10 cellular contexts compared by ENCODE assay signal in genomic region chr2:64403426-64403825, GRCh38. TPM values are rescaled to one million over a fixed set of nuclear protein-coding genes. Genes with fewer than 3 reads are reported as not detected.
DNase-seq lines count a peak whose midpoint lies in the region; FAIRE-seq and TF ChIP-seq lines count a peak whose summit lies in the region.
"Had no signal": no experiment of that assay in that cellular context is flagged by ENCODE, and none has a peak within 500 bp of the region (broad histone marks: within the 10 kb centered on the region; RNA-seq: fewer than 3 reads in every experiment).

No MANE protein-coding gene starts in this region.

- in situ Hi-C loops in ACHN (cut with HindIII; ENCODE audit: low pct_ligation_motif_present, low pct_unique_long_range_greater_than_20kb, low sequenced_read_pairs), result no loop called here

- H3K4me3 Mint-ChIP-seq in HFFc6, result no peak overlapping the region
- H3K4me3 Mint-ChIP-seq: activated T-cell treated with anti-CD3 and anti-CD28 coated beads, Interleukin-2, amount 50 U/mL, for 72 hours had no signal

- no peak for FAIRE-seq in HTR-8/SVneo (lab: Jason Lieb, UNC)
- FAIRE-seq: TTC549 had no signal

- peaks cover 0 to 60% (median 14%) of the 10 kb centered on the region in 4 donors for H3K4me1 ChIP-seq in Peyer's patch
- peaks cover 62 to 67% of the 10 kb centered on the region in 2 donors for H3K4me1 ChIP-seq in mucosa of rectum (ENCODE audit: control insufficient read depth in 2 of 2, insufficient read depth in 2 of 2, low read length in 2 of 2)

- no peak overlapping the region for H3K27ac Mint-ChIP-seq in HFFc6
- H3K27ac Mint-ChIP-seq: activated T-cell treated with anti-CD3 and anti-CD28 coated beads, Interleukin-2, amount 50 U/mL, for 72 hours had no signal

- no peaks in the 10 kb centered on the region for H3K9me3 ChIP-seq in Peyer's patch
- H3K9me3 ChIP-seq in mucosa of rectum (ENCODE audit: control insufficient read depth in 2 of 2, low read length in 2 of 2), result no peaks in the 10 kb centered on the region

- H3K27me3 Mint-ChIP-seq in HFFc6 (ENCODE audit: insufficient read depth), result peaks cover 18% of the 10 kb centered on the region

- H3K27ac ChIP-seq in Peyer's patch (peak overlapping the region in 3 of 4 donors; percentile 72 to 93 (median 87)), mucosa of rectum (ENCODE audit: low read depth in 2 of 2, low read length in 2 of 2) (peak overlapping the region; percentile 89 to 93), temporal lobe (ENCODE audit: low read depth, low read length) (peak overlapping the region; percentile 58)

- H3K27me3 ChIP-seq in Peyer's patch (no peaks in the 10 kb centered on the region), mucosa of rectum (ENCODE audit: control insufficient read depth in 2 of 2, insufficient read depth in 2 of 2, low read length in 2 of 2) (no peaks in the 10 kb centered on the region)

- DNase-seq in Peyer's patch, result no peak
- peak; percentile 45 for DNase-seq in ecto neural progenitor cell (ENCODE audit: low spot score)
- no peak for DNase-seq in HFFc6
- DNase-seq in ACHN, result no peak
- no peak for DNase-seq in activated CD4-positive, alpha-beta T cell treated with anti-CD3 and anti-CD28 coated beads, Interleukin-2, amount 50 U/mL, for 1 hour
- no peak for DNase-seq in HTR-8/SVneo (ENCODE audit: insufficient read length, low spot score)
- DNase-seq: activated T-cell treated with anti-CD3 and anti-CD28 coated beads, Interleukin-2, amount 50 U/mL, for 72 hours had no signal

- H3K4me3 ChIP-seq in Peyer's patch, result no peak overlapping the region
- H3K4me3 ChIP-seq in mucosa of rectum (ENCODE audit: low read length in 2 of 2), result peak overlapping the region; percentile 5 to 48

- no peaks in the 10 kb centered on the region for H3K9me3 Mint-ChIP-seq in HFFc6
- H3K9me3 Mint-ChIP-seq: activated T-cell treated with anti-CD3 and anti-CD28 coated beads, Interleukin-2, amount 50 U/mL, for 72 hours had no signal

- no peaks in the 10 kb centered on the region for H3K36me3 Mint-ChIP-seq in HFFc6 (ENCODE audit: low read depth)

- H3K9ac ChIP-seq in mucosa of rectum (ENCODE audit: low read depth in 1 of 2, low read length in 2 of 2), result peak overlapping the region in 1 of 2 donors; percentile 45

- H3K36me3 ChIP-seq in Peyer's patch (no peaks in the 10 kb centered on the region), mucosa of rectum (ENCODE audit: control insufficient read depth in 2 of 2, insufficient read depth in 2 of 2, low read length in 2 of 2) (no peaks in the 10 kb centered on the region)

- peaks cover 33% of the 10 kb centered on the region for H3K4me1 Mint-ChIP-seq in HFFc6 (ENCODE audit: low read depth)

- no peak for TF ChIP-seq CTCF in Peyer's patch (IDR thresholded peaks at IDR 0.05)
- TF ChIP-seq CTCF in HFFc6 (IDR thresholded peaks at IDR 0.05), result no peak

- no peak for TF ChIP-seq POLR2A in Peyer's patch (IDR thresholded peaks at IDR 0.05)

RNA-seq across cellular contexts. Expression of gene LGALSL, which starts 50.5 kb away (rescaled TPM):
- total RNA-seq in Peyer's patch (10 to 100 TPM; 17.8 to 56.1 (median 31.5) TPM), temporal lobe (38.4 TPM)
- total RNA-seq in HFFc6 (2021; fragmentation: NEBNext Ultra II Directional; extraction: Animal tissue kit (Norgen Biotek cat#: 25700)), result 1 to 10 TPM in 2 of 6 experiments, under 1 TPM in 4; 0.64 to 2.1 (median 0.82) TPM

Comparison
In these comparisons a context has a peak if more than half of its experiments do, and no peak if none do; other contexts are left out.
1. H3K4me3 ChIP-seq: peak in mucosa of rectum (2 of 2); none in Peyer's patch (0 of 4).
2. RNA of gene LGALSL, which starts 50.5 kb away (total RNA-seq): 17.8 to 56.1 TPM in Peyer's patch and 38.4 TPM in temporal lobe (single experiment); 0.64 to 2.1 TPM in HFFc6; every median in the first group is over 4 times any median in the second.
3. Peak in every context shown above with its lines, with median percentiles within 50 percentile points of each other: H3K27ac ChIP-seq.